Comparison of ENCODE assay signal across 37 cellular contexts in genomic region chr20:23690581-23690980, GRCh38. TPM values are rescaled to one million over a fixed set of nuclear protein-coding genes. Genes with fewer than 3 reads are reported as not detected.
"Had no signal": no experiment of that assay in that cellular context is flagged by ENCODE, and none has a peak within 500 bp of the region (broad histone marks: within the 10 kb centered on the region; RNA-seq: fewer than 3 reads in every experiment).

No MANE protein-coding gene starts in this region.

- H3K27me3 Mint-ChIP-seq: activated B cell treated with CpG ODN at 0.5 μM for 24 hours, IgD-negative memory B cell had no signal

- H3K4me1 ChIP-seq: ascending aorta had no signal

- H3K27me3 ChIP-seq: ascending aorta, cardiac muscle cell had no signal

- H3K4me3 ChIP-seq: ascending aorta, cardiac muscle cell had no signal

- H3K36me3 Mint-ChIP-seq: activated CD8-positive, alpha-beta memory T cell treated with anti-CD3 and anti-CD28 coated beads, Interleukin-2, amount 10 ng/mL, durations not matched to agents 7 days and 5 days; activated naive CD4-positive, alpha-beta T cell treated with anti-CD3 and anti-CD28 coated beads, Interleukin-2, amount 50 U/mL, for 24 hours; activated naive CD8-positive, alpha-beta T cell treated with anti-CD3 and anti-CD28 coated beads, Interleukin-2, amount 10 ng/mL, durations not matched to agents 7 days and 5 days; IgD-negative memory B cell; T-cell had no signal

- H3K27ac Mint-ChIP-seq: activated B cell treated with CpG ODN at 0.5 μM for 24 hours; activated CD4-positive, alpha-beta memory T cell treated with anti-CD3 and anti-CD28 coated beads, Interleukin-2, amount 10 ng/mL, durations not matched to agents 7 days and 5 days; activated CD8-positive, alpha-beta memory T cell treated with anti-CD3 and anti-CD28 coated beads, Interleukin-2, amount 10 ng/mL, durations not matched to agents 7 days and 5 days; activated naive CD4-positive, alpha-beta T cell treated with anti-CD3 and anti-CD28 coated beads, Interleukin-2, amount 50 U/mL, for 24 hours; activated naive CD8-positive, alpha-beta T cell treated with anti-CD3 and anti-CD28 coated beads, Interleukin-2, amount 10 ng/mL, durations not matched to agents 7 days and 5 days; activated T-cell treated with anti-CD3 and anti-CD28 coated beads, Interleukin-2, amount 50 U/mL, for 72 hours; activated T-helper 2 cell treated with anti-CD3 and anti-CD28 coated beads, Interferon-gamma antibody, Interleukin-2, Interleukin-4, amounts not matched to agents 10 μg/mL and 5 μg/mL and 100 μg/mL, durations not matched to agents 14 hours and 24 hours and 36 hours; IgD-negative memory B cell; T-cell; T-helper 17 cell had no signal

- H3K27ac ChIP-seq: ascending aorta, cardiac muscle cell, RWPE1, VCaP had no signal

- H3K36me3 ChIP-seq: ascending aorta, cardiac muscle cell had no signal

- DNase-seq: activated B cell treated with CpG ODN at 0.5 μM for 24 hours; activated CD4-positive, alpha-beta memory T cell treated with anti-CD3 and anti-CD28 coated beads, Interleukin-2, amount 10 ng/mL, durations not matched to agents 7 days and 5 days; activated CD4-positive, alpha-beta T cell treated with anti-CD3 and anti-CD28 coated beads for 4 hours; activated CD4-positive, CD25-positive, alpha-beta regulatory T cell treated with anti-CD3 and anti-CD28 coated beads, Interleukin-2, amount 50 U/mL, for 72 hours; activated CD8-positive, alpha-beta memory T cell treated with anti-CD3 and anti-CD28 coated beads for 24 hours; activated CD8-positive, alpha-beta memory T cell treated with anti-CD3 and anti-CD28 coated beads, Interleukin-2, amount 10 ng/mL, durations not matched to agents 7 days and 5 days; activated gamma-delta T cell; activated naive CD4-positive, alpha-beta T cell treated with Interleukin-2 at 50 U/mL for 16 hours; activated naive CD8-positive, alpha-beta T cell treated with anti-CD3 and anti-CD28 coated beads, Interleukin-2, amount 10 ng/mL, durations not matched to agents 7 days and 5 days; activated T-cell treated with anti-CD3 and anti-CD28 coated beads, Interleukin-2, amount 50 U/mL, for 1 hour; activated T-cell treated with anti-CD3 and anti-CD28 coated beads, Interleukin-2, amount 50 U/mL, for 72 hours; amygdala; Karpas-422; KBM-7; MM.1S; MV-4-11; NCI-H1092; NCI-H1436 treated with DMSO at 0.1 percent for 48 hours; NCI-H1694 treated with DMSO at 0.1 percent for 48 hours; NCI-H2029; NCI-H345; NCI-H524 treated with DMSO at 0.1 percent for 48 hours; SIG-M5; T-cell; T-helper 17 cell had no signal

- H3K4me3 Mint-ChIP-seq: activated B cell treated with CpG ODN at 0.5 μM for 24 hours; activated CD4-positive, alpha-beta memory T cell treated with anti-CD3 and anti-CD28 coated beads, Interleukin-2, amount 10 ng/mL, durations not matched to agents 7 days and 5 days; activated CD8-positive, alpha-beta memory T cell treated with anti-CD3 and anti-CD28 coated beads, Interleukin-2, amount 10 ng/mL, durations not matched to agents 7 days and 5 days; activated naive CD4-positive, alpha-beta T cell treated with anti-CD3 and anti-CD28 coated beads, Interleukin-2, amount 50 U/mL, for 24 hours; activated naive CD8-positive, alpha-beta T cell treated with anti-CD3 and anti-CD28 coated beads, Interleukin-2, amount 10 ng/mL, durations not matched to agents 7 days and 5 days; activated T-cell treated with anti-CD3 and anti-CD28 coated beads, Interleukin-2, amount 50 U/mL, for 72 hours; IgD-negative memory B cell; T-cell; T-helper 17 cell had no signal

- H3K9me3 Mint-ChIP-seq: activated B cell treated with CpG ODN at 0.5 μM for 24 hours; activated CD4-positive, alpha-beta memory T cell treated with anti-CD3 and anti-CD28 coated beads, Interleukin-2, amount 10 ng/mL, durations not matched to agents 7 days and 5 days; activated naive CD4-positive, alpha-beta T cell treated with anti-CD3 and anti-CD28 coated beads, Interleukin-2, amount 50 U/mL, for 24 hours; activated naive CD8-positive, alpha-beta T cell treated with anti-CD3 and anti-CD28 coated beads, Interleukin-2, amount 10 ng/mL, durations not matched to agents 7 days and 5 days; activated T-cell treated with anti-CD3 and anti-CD28 coated beads, Interleukin-2, amount 50 U/mL, for 72 hours; activated T-helper 2 cell treated with anti-CD3 and anti-CD28 coated beads, Interferon-gamma antibody, Interleukin-2, Interleukin-4, amounts not matched to agents 10 μg/mL and 5 μg/mL and 100 μg/mL, durations not matched to agents 14 hours and 24 hours and 36 hours; T-cell had no signal

- ATAC-seq: activated CD8-positive, alpha-beta memory T cell treated with anti-CD3 and anti-CD28 coated beads, Interleukin-2, amount 10 ng/mL, durations not matched to agents 7 days and 5 days; activated T-cell treated with anti-CD3 and anti-CD28 coated beads, Interleukin-2, amount 50 U/mL, for 72 hours; Panc1; Right ventricle myocardium inferior; SK-N-SH treated with all-trans-retinoic acid at 6 μM for 48 hours; T-cell; T-helper 17 cell had no signal

- H3K4me1 Mint-ChIP-seq: activated B cell treated with CpG ODN at 0.5 μM for 24 hours; activated CD4-positive, alpha-beta memory T cell treated with anti-CD3 and anti-CD28 coated beads, Interleukin-2, amount 10 ng/mL, durations not matched to agents 7 days and 5 days; activated CD8-positive, alpha-beta memory T cell treated with anti-CD3 and anti-CD28 coated beads, Interleukin-2, amount 10 ng/mL, durations not matched to agents 7 days and 5 days; activated naive CD4-positive, alpha-beta T cell treated with anti-CD3 and anti-CD28 coated beads, Interleukin-2, amount 50 U/mL, for 24 hours; activated naive CD8-positive, alpha-beta T cell treated with anti-CD3 and anti-CD28 coated beads, Interleukin-2, amount 10 ng/mL, durations not matched to agents 7 days and 5 days; IgD-negative memory B cell; T-cell; T-helper 17 cell had no signal

- H3K9me3 ChIP-seq: ascending aorta had no signal

RNA-seq across cellular contexts. Expression of gene CST4, which starts 1.7 kb away (rescaled TPM):
- total RNA-seq: activated B cell treated with CpG ODN at 0.5 μM for 24 hours; activated CD4-positive, alpha-beta memory T cell treated with anti-CD3 and anti-CD28 coated beads, Interleukin-2, amount 10 ng/mL, durations not matched to agents 7 days and 5 days; activated CD8-positive, alpha-beta memory T cell treated with anti-CD3 and anti-CD28 coated beads, Interleukin-2, amount 10 ng/mL, durations not matched to agents 7 days and 5 days; activated naive CD8-positive, alpha-beta T cell treated with anti-CD3 and anti-CD28 coated beads, Interleukin-2, amount 10 ng/mL, durations not matched to agents 7 days and 5 days; activated T-cell treated with anti-CD3 and anti-CD28 coated beads, Interleukin-2, amount 50 U/mL, for 72 hours; activated T-helper 2 cell treated with anti-CD3 and anti-CD28 coated beads, Interferon-gamma antibody, Interleukin-2, Interleukin-4, amounts not matched to agents 10 μg/mL and 5 μg/mL and 100 μg/mL, durations not matched to agents 14 hours and 24 hours and 36 hours; ascending aorta; cardiac muscle cell; Right ventricle myocardium inferior; SK-MEL-5; T-cell; T-helper 17 cell had no signal
- polyA plus RNA-seq: adipose tissue, cardiac muscle cell, IgD-negative memory B cell had no signal

RNA-seq across cellular contexts. Expression of gene CST3, which starts 52.8 kb away (rescaled TPM):
- total RNA-seq: activated B cell treated with CpG ODN at 0.5 μM for 24 hours had no signal
